1 cellular context compared by ENCODE assay signal in the genomic region with DNA sequence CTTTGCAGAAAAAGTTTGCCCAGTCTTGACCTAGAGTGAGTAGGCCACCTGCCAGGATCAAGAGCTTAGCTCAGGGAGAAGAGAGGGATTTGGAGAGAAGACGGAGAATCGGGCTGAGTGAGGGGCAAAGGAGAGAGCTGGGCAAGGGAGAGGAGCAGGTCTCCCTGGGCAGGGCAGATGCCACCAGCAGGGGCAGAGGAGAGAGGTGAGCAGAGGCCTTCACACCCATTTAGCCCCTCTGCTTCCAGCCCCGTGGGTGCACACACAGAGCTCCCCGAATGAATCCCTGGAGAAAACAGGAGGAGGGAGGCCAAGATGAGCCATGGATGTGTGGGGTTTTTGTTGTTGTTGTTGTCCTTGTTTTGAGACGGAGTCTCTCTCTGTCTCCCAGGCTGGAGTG.
TF ChIP-seq lines count a peak whose summit lies in the region.

No MANE protein-coding gene starts in this region.

TF ChIP-seq in GM23338, 12 proteins besides CTCF, POLR2A, EP300 and RAD21:
- TF ChIP-seq, protein P1, sequence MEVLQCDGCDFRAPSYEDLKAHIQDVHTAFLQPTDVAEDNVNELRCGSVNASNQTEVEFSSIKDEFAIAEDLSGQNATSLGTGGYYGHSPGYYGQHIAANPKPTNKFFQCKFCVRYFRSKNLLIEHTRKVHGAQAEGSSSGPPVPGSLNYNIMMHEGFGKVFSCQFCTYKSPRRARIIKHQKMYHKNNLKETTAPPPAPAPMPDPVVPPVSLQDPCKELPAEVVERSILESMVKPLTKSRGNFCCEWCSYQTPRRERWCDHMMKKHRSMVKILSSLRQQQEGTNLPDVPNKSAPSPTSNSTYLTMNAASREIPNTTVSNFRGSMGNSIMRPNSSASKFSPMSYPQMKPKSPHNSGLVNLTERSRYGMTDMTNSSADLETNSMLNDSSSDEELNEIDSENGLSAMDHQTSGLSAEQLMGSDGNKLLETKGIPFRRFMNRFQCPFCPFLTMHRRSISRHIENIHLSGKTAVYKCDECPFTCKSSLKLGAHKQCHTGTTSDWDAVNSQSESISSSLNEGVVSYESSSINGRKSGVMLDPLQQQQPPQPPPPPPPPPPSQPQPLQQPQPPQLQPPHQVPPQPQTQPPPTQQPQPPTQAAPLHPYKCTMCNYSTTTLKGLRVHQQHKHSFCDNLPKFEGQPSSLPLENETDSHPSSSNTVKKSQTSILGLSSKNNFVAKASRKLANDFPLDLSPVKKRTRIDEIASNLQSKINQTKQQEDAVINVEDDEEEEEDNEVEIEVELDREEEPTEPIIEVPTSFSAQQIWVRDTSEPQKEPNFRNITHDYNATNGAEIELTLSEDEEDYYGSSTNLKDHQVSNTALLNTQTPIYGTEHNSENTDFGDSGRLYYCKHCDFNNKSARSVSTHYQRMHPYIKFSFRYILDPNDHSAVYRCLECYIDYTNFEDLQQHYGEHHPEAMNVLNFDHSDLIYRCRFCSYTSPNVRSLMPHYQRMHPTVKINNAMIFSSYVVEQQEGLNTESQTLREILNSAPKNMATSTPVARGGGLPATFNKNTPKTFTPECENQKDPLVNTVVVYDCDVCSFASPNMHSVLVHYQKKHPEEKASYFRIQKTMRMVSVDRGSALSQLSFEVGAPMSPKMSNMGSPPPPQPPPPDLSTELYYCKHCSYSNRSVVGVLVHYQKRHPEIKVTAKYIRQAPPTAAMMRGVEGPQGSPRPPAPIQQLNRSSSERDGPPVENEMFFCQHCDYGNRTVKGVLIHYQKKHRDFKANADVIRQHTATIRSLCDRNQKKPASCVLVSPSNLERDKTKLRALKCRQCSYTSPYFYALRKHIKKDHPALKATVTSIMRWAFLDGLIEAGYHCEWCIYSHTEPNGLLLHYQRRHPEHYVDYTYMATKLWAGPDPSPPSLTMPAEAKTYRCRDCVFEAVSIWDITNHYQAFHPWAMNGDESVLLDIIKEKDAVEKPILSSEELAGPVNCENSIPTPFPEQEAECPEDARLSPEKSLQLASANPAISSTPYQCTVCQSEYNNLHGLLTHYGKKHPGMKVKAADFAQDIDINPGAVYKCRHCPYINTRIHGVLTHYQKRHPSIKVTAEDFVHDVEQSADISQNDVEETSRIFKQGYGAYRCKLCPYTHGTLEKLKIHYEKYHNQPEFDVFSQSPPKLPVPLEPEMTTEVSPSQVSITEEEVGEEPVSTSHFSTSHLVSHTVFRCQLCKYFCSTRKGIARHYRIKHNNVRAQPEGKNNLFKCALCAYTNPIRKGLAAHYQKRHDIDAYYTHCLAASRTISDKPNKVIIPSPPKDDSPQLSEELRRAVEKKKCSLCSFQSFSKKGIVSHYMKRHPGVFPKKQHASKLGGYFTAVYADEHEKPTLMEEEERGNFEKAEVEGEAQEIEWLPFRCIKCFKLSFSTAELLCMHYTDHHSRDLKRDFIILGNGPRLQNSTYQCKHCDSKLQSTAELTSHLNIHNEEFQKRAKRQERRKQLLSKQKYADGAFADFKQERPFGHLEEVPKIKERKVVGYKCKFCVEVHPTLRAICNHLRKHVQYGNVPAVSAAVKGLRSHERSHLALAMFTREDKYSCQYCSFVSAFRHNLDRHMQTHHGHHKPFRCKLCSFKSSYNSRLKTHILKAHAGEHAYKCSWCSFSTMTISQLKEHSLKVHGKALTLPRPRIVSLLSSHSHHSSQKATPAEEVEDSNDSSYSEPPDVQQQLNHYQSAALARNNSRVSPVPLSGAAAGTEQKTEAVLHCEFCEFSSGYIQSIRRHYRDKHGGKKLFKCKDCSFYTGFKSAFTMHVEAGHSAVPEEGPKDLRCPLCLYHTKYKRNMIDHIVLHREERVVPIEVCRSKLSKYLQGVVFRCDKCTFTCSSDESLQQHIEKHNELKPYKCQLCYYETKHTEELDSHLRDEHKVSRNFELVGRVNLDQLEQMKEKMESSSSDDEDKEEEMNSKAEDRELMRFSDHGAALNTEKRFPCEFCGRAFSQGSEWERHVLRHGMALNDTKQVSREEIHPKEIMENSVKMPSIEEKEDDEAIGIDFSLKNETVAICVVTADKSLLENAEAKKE (CRISPR knock-in tag; IDR thresholded peaks at IDR 0.05), result no peak
- TF ChIP-seq EZH2 (IDR thresholded peaks at IDR 0.05; ENCODE audit: low read depth, unreplicated experiment) (no peak), EZH2phosphoT487 (IDR thresholded peaks at IDR 0.05; ENCODE audit: unreplicated experiment) (no peak), STAT1 (IDR thresholded peaks at IDR 0.05; ENCODE audit: unreplicated experiment) (no peak), ZNF331 (CRISPR knock-in tag; IDR thresholded peaks at IDR 0.05; ENCODE audit: low read depth) (no peak), JUNB (IDR thresholded peaks at IDR 0.05; ENCODE audit: unreplicated experiment) (no peak), CREB1 (CRISPR knock-in tag; IDR thresholded peaks at IDR 0.05; ENCODE audit: low read depth) (no peak), NANOG (IDR thresholded peaks at IDR 0.05; ENCODE audit: borderline replicate concordance) (no peak), POLR2AphosphoS5 (IDR thresholded peaks at IDR 0.05; ENCODE audit: low read depth) (no peak), ZNF114 (CRISPR knock-in tag; IDR thresholded peaks at IDR 0.05) (no peak)
- TF ChIP-seq, protein P2, sequence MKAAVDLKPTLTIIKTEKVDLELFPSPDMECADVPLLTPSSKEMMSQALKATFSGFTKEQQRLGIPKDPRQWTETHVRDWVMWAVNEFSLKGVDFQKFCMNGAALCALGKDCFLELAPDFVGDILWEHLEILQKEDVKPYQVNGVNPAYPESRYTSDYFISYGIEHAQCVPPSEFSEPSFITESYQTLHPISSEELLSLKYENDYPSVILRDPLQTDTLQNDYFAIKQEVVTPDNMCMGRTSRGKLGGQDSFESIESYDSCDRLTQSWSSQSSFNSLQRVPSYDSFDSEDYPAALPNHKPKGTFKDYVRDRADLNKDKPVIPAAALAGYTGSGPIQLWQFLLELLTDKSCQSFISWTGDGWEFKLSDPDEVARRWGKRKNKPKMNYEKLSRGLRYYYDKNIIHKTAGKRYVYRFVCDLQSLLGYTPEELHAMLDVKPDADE (IDR thresholded peaks at IDR 0.05), result no peak
- TF ChIP-seq, protein P3, sequence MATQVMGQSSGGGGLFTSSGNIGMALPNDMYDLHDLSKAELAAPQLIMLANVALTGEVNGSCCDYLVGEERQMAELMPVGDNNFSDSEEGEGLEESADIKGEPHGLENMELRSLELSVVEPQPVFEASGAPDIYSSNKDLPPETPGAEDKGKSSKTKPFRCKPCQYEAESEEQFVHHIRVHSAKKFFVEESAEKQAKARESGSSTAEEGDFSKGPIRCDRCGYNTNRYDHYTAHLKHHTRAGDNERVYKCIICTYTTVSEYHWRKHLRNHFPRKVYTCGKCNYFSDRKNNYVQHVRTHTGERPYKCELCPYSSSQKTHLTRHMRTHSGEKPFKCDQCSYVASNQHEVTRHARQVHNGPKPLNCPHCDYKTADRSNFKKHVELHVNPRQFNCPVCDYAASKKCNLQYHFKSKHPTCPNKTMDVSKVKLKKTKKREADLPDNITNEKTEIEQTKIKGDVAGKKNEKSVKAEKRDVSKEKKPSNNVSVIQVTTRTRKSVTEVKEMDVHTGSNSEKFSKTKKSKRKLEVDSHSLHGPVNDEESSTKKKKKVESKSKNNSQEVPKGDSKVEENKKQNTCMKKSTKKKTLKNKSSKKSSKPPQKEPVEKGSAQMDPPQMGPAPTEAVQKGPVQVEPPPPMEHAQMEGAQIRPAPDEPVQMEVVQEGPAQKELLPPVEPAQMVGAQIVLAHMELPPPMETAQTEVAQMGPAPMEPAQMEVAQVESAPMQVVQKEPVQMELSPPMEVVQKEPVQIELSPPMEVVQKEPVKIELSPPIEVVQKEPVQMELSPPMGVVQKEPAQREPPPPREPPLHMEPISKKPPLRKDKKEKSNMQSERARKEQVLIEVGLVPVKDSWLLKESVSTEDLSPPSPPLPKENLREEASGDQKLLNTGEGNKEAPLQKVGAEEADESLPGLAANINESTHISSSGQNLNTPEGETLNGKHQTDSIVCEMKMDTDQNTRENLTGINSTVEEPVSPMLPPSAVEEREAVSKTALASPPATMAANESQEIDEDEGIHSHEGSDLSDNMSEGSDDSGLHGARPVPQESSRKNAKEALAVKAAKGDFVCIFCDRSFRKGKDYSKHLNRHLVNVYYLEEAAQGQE (IDR thresholded peaks at IDR 0.05; ENCODE audit: unreplicated experiment), result no peak
